Comparison of ENCODE assay signal across 28 cellular contexts in genomic region chr1:63664742-63665141, GRCh38.
"Had no signal": no experiment of that assay in that cellular context is flagged by ENCODE, and none has a peak within 500 bp of the region (broad histone marks: within the 10 kb centered on the region; RNA-seq: fewer than 3 reads in every experiment).

No MANE protein-coding gene starts in this region.

- H3K27ac ChIP-seq: ascending aorta, breast epithelium, cardiac muscle cell, colonic mucosa, foreskin keratinocyte, gastrocnemius medialis, heart left ventricle had no signal

- H3K27me3 ChIP-seq: ascending aorta, breast epithelium, cardiac muscle cell, colonic mucosa, foreskin keratinocyte, gastrocnemius medialis, heart left ventricle had no signal

- ATAC-seq: activated CD4-positive, alpha-beta T cell treated with anti-CD3 and anti-CD28 coated beads for 36 hours; activated CD8-positive, alpha-beta memory T cell treated with anti-CD3 and anti-CD28 coated beads, Interleukin-2, amount 10 ng/mL, durations not matched to agents 7 days and 5 days; activated CD8-positive, alpha-beta T cell treated with anti-CD3 and anti-CD28 coated beads, Interleukin-2, amount 10 ng/mL, durations not matched to agents 7 days and 5 days; foreskin keratinocyte; gastrocnemius medialis had no signal

- H3K9me3 ChIP-seq: ascending aorta, breast epithelium, colonic mucosa, gastrocnemius medialis had no signal

- H3K36me3 ChIP-seq: ascending aorta, breast epithelium, colonic mucosa had no signal

- H3K4me3 ChIP-seq: ascending aorta, breast epithelium, cardiac muscle cell, colonic mucosa, gastrocnemius medialis, heart left ventricle had no signal

- DNase-seq: activated CD4-positive, alpha-beta memory T cell treated with anti-CD3 and anti-CD28 coated beads for 36 hours; activated CD4-positive, alpha-beta T cell treated with anti-CD3 and anti-CD28 coated beads for 36 hours; activated CD4-positive, alpha-beta T cell treated with anti-CD3 and anti-CD28 coated beads, Interleukin-2, amount 10 ng/mL, durations not matched to agents 24 days and 14 days; activated CD4-positive, CD25-positive, alpha-beta regulatory T cell; activated CD4-positive, CD25-positive, alpha-beta regulatory T cell treated with anti-CD3 and anti-CD28 coated beads, Interleukin-2, amount 50 U/mL, for 72 hours; activated CD8-positive, alpha-beta memory T cell treated with anti-CD3 and anti-CD28 coated beads, Interleukin-2, amount 10 ng/mL, durations not matched to agents 7 days and 5 days; activated CD8-positive, alpha-beta memory T cell treated with anti-CD3 and anti-CD28 coated beads, Interleukin-2, amount 50 U/mL, for 4 hours; activated CD8-positive, alpha-beta T cell treated with anti-CD3 and anti-CD28 coated beads, Interleukin-2, amount 10 ng/mL, durations not matched to agents 7 days and 5 days; activated effector memory CD4-positive, alpha-beta T cell treated with anti-CD3 and anti-CD28 coated beads, Interleukin-2, amount 50 U/mL, for 16 hours; activated naive CD4-positive, alpha-beta T cell treated with anti-CD3 and anti-CD28 coated beads for 36 hours; activated naive CD8-positive, alpha-beta T cell treated with anti-CD3 and anti-CD28 coated beads for 36 hours; activated naive CD8-positive, alpha-beta T cell treated with anti-CD3 and anti-CD28 coated beads, Interleukin-2, amount 50 U/mL, for 24 hours; activated T-cell treated with anti-CD3 and anti-CD28 coated beads, Interleukin-2, amount 50 U/mL, for 1 hour; activated T-cell treated with anti-CD3 and anti-CD28 coated beads, Interleukin-2, amount 50 U/mL, for 48 hours; central memory CD4-positive, alpha-beta T cell; cerebellar nuclear complex; colonic mucosa; effector CD8-positive, alpha-beta T cell; foreskin keratinocyte; gastrocnemius medialis; glutamatergic neuron; heart left ventricle; T-helper 2 cell had no signal

- H3K4me1 ChIP-seq: ascending aorta, colonic mucosa had no signal

- FAIRE-seq: endometrium, endothelial cell of umbilical vein had no signal
